8 cellular contexts compared by ENCODE assay signal in the genomic region with DNA sequence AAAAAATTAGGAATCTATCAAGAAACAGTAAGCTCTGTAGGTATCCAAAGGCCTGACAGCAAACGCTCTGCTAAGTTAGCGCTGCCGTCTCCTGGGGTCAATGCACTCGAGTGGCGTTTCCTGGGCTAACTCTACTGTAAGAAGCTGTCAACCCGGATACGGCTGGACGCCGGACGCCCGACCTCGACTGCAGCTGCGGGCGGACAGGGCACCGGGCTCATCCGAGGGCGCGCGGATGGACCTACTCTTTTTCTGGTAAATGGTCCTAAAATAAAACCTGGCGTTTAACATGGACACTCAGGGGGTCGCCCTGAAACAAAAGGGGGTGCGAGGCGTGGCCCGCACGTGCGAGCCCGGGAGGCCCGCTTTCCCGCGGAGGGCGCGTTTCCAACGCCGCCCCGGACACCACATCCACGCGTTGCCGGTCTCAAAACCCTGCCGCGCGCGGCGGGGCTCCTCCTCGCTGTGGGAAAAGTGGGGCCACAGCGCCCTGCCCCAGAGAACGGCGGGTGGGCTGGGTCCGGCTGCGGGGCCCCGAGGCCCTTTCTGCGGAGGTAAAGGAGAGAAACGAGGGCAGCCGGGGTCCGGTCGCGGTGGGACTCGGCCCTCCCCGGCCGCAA. TPM values are rescaled to one million over a fixed set of nuclear protein-coding genes. Genes with fewer than 3 reads are reported as not detected.
DNase-seq lines count a peak whose midpoint lies in the region; ATAC-seq and TF ChIP-seq lines count a peak whose summit lies in the region.

No MANE protein-coding gene starts in this region.

- peak overlapping the region; percentile 88 for H3K4me2 ChIP-seq in mesendoderm (ENCODE audit: low read length)

- H3K36me3 ChIP-seq in effector memory CD4-positive, alpha-beta T cell (ENCODE audit: control insufficient read depth, insufficient read depth, low read length) = peaks cover 36% of the 10 kb centered on the region
- H3K36me3 ChIP-seq in mesendoderm (ENCODE audit: control insufficient read depth, insufficient read depth, low read length) = peaks cover 5% of the 10 kb centered on the region

- H3K9ac ChIP-seq in mesendoderm (ENCODE audit: low read length) = peak overlapping the region; percentile 88

- peak overlapping the region; percentile 69 for H3K18ac ChIP-seq in mesendoderm (ENCODE audit: low read length)

- POLR2A ChIA-PET in WTC11 (lab: Charles Lee) = interaction anchor here (0.5 to 3.5 kb wide), 9 partner anchors 9 to 166 kb away, joined by 3 to 32 read pairs (median 4); a partner anchor contains a TSS

- H3K27me3 Mint-ChIP-seq in WTC11 (ENCODE audit: low read depth) = no peaks in the 10 kb centered on the region
- no peaks in the 10 kb centered on the region for H3K27me3 Mint-ChIP-seq in stimulated activated naive CD8-positive, alpha-beta T cell treated with anti-CD3 and anti-CD28 coated beads, Interleukin-15, Interleukin-2, amounts not matched to agents 100 ng/mL and 50 ng/mL, for 24 hours

- H3K4ac ChIP-seq in mesendoderm (ENCODE audit: low read depth, low read length) = peak overlapping the region; percentile 99

- peak overlapping the region; percentile 99 for H3K4me3 Mint-ChIP-seq in WTC11
- H3K4me3 Mint-ChIP-seq in stimulated activated naive CD8-positive, alpha-beta T cell treated with anti-CD3 and anti-CD28 coated beads, Interleukin-15, Interleukin-2, amounts not matched to agents 100 ng/mL and 50 ng/mL, for 24 hours = peak overlapping the region; percentile 96

- peaks cover 5% of the 10 kb centered on the region for H3K79me1 ChIP-seq in mesendoderm (ENCODE audit: low read length)

- peaks cover 58% of the 10 kb centered on the region for H3K79me2 ChIP-seq in mesendoderm (ENCODE audit: control insufficient read depth, insufficient read depth, low read length)

- DNase-seq in GM03348 (ENCODE audit: low spot score) = peak; percentile 55
- peak; percentile 32 for DNase-seq in WTC11 (ENCODE audit: low spot score)
- DNase-seq in effector memory CD4-positive, alpha-beta T cell = peak in 1 of 3 donors; percentile 28
- DNase-seq in mesendoderm = peak; percentile 50
- no peak for DNase-seq in MV-4-11 (lab: John Stamatoyannopoulos, UW)

- peaks cover 34% of the 10 kb centered on the region for H3K4me1 ChIP-seq in effector memory CD4-positive, alpha-beta T cell (ENCODE audit: control insufficient read depth, insufficient read depth, low read length, poor library complexity, severe bottlenecking)
- H3K4me1 ChIP-seq in mesendoderm (ENCODE audit: control insufficient read depth, low read depth, low read length) = no peaks in the 10 kb centered on the region

- no peak overlapping the region for H2BK5ac ChIP-seq in mesendoderm (ENCODE audit: low read length)

- no peaks in the 10 kb centered on the region for H3K9me3 Mint-ChIP-seq in WTC11
- no peaks in the 10 kb centered on the region for H3K9me3 Mint-ChIP-seq in stimulated activated naive CD8-positive, alpha-beta T cell treated with anti-CD3 and anti-CD28 coated beads, Interleukin-15, Interleukin-2, amounts not matched to agents 100 ng/mL and 50 ng/mL, for 24 hours

- H3K27ac ChIP-seq in effector memory CD4-positive, alpha-beta T cell (ENCODE audit: insufficient read depth, low read length, poor library complexity, severe bottlenecking) = peak overlapping the region; percentile 91
- peak overlapping the region; percentile 65 for H3K27ac ChIP-seq in mesendoderm (ENCODE audit: low read depth, low read length)

- H3K9me3 ChIP-seq in effector memory CD4-positive, alpha-beta T cell (ENCODE audit: control insufficient read depth, low read length) = no peaks in the 10 kb centered on the region

- TF ChIP-seq CTCF in WTC11 (IDR thresholded peaks at IDR 0.05) = no peak

- peak overlapping the region; percentile 90 for H3K23ac ChIP-seq in mesendoderm (ENCODE audit: low read length)

- peak overlapping the region; percentile 88 for H3K4me3 ChIP-seq in effector memory CD4-positive, alpha-beta T cell (ENCODE audit: insufficient read depth, low read depth, low read length, poor library complexity, severe bottlenecking)
- peak overlapping the region; percentile 88 for H3K4me3 ChIP-seq in mesendoderm (ENCODE audit: low read length)

- peak overlapping the region; percentile 92 for H3K27ac Mint-ChIP-seq in WTC11
- peak overlapping the region; percentile 91 for H3K27ac Mint-ChIP-seq in stimulated activated naive CD8-positive, alpha-beta T cell treated with anti-CD3 and anti-CD28 coated beads, Interleukin-15, Interleukin-2, amounts not matched to agents 100 ng/mL and 50 ng/mL, for 24 hours

- ATAC-seq in HG03354 (IDR thresholded peaks at IDR 0.05; ENCODE audit: poor library complexity, severe bottlenecking, unreplicated experiment) = peak; percentile 0
- ATAC-seq in WTC11 = no peak
- ATAC-seq in GM18511 (IDR thresholded peaks at IDR 0.05; ENCODE audit: unreplicated experiment) = no peak

- H2BK15ac ChIP-seq in mesendoderm (replicated peaks; ENCODE audit: low read depth) = no peak overlapping the region

- H3K56ac ChIP-seq in mesendoderm (ENCODE audit: low read length) = peak overlapping the region; percentile 98

- H2BK120ac ChIP-seq in mesendoderm (ENCODE audit: low read depth, low read length) = peak overlapping the region; percentile 55

- peak overlapping the region; percentile 30 for H4K8ac ChIP-seq in mesendoderm (ENCODE audit: low read depth, low read length)

- CTCF ChIA-PET in WTC11 (lab: Charles Lee) = interaction anchor here (1.0 to 2.6 kb wide), 5 partner anchors 54 to 97 kb away, joined by 3 to 18 read pairs (median 8); a partner anchor contains a TSS

- peaks cover 36% of the 10 kb centered on the region for H3K4me1 Mint-ChIP-seq in WTC11
- H3K4me1 Mint-ChIP-seq in stimulated activated naive CD8-positive, alpha-beta T cell treated with anti-CD3 and anti-CD28 coated beads, Interleukin-15, Interleukin-2, amounts not matched to agents 100 ng/mL and 50 ng/mL, for 24 hours (ENCODE audit: low read depth) = peaks cover 74% of the 10 kb centered on the region

- H3K27me3 ChIP-seq in effector memory CD4-positive, alpha-beta T cell (replicated peaks; ENCODE audit: control insufficient read depth, insufficient read depth, low read length, poor library complexity, severe bottlenecking) = no peaks in the 10 kb centered on the region
- H3K27me3 ChIP-seq in mesendoderm (ENCODE audit: insufficient read depth, low read length, poor library complexity) = no peaks in the 10 kb centered on the region

- H4K5ac ChIP-seq in mesendoderm (ENCODE audit: low read length) = no peak overlapping the region

- H3K36me3 Mint-ChIP-seq in WTC11 = peaks cover 71% of the 10 kb centered on the region
- peaks cover 77% of the 10 kb centered on the region for H3K36me3 Mint-ChIP-seq in stimulated activated naive CD8-positive, alpha-beta T cell treated with anti-CD3 and anti-CD28 coated beads, Interleukin-15, Interleukin-2, amounts not matched to agents 100 ng/mL and 50 ng/mL, for 24 hours (ENCODE audit: low read depth)

- no peak overlapping the region for H2AK5ac ChIP-seq in mesendoderm (ENCODE audit: low read length)

- WGBS in mesendoderm (ENCODE audit: extremely low coverage, insufficient coverage, low lambda C conversion rate) = no CpG with 5 or more reads among the region's 59 CpGs

TF ChIP-seq in WTC11, 78 proteins besides CTCF, POLR2A, EP300 and RAD21 (continues in another document):
- TF ChIP-seq NFE2L1 (CRISPR knock-in tag; IDR thresholded peaks at IDR 0.05) (no peak), RELA (CRISPR knock-in tag; IDR thresholded peaks at IDR 0.05; ENCODE audit: borderline replicate concordance) (0 out of 2 replicates have a peak, but pooled peaks have one; percentile 27), MYBL2 (CRISPR knock-in tag; IDR thresholded peaks at IDR 0.05) (0 out of 2 replicates have a peak, but pooled peaks have one; percentile 17), FOXK1 (CRISPR knock-in tag; IDR thresholded peaks at IDR 0.05) (no peak), MXD4 (CRISPR knock-in tag; IDR thresholded peaks at IDR 0.05; ENCODE audit: borderline replicate concordance) (no peak)
- TF ChIP-seq, protein P1, sequence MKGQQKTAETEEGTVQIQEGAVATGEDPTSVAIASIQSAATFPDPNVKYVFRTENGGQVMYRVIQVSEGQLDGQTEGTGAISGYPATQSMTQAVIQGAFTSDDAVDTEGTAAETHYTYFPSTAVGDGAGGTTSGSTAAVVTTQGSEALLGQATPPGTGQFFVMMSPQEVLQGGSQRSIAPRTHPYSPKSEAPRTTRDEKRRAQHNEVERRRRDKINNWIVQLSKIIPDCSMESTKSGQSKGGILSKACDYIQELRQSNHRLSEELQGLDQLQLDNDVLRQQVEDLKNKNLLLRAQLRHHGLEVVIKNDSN (CRISPR knock-in tag; IDR thresholded peaks at IDR 0.05) = no peak
- TF ChIP-seq, protein P2, sequence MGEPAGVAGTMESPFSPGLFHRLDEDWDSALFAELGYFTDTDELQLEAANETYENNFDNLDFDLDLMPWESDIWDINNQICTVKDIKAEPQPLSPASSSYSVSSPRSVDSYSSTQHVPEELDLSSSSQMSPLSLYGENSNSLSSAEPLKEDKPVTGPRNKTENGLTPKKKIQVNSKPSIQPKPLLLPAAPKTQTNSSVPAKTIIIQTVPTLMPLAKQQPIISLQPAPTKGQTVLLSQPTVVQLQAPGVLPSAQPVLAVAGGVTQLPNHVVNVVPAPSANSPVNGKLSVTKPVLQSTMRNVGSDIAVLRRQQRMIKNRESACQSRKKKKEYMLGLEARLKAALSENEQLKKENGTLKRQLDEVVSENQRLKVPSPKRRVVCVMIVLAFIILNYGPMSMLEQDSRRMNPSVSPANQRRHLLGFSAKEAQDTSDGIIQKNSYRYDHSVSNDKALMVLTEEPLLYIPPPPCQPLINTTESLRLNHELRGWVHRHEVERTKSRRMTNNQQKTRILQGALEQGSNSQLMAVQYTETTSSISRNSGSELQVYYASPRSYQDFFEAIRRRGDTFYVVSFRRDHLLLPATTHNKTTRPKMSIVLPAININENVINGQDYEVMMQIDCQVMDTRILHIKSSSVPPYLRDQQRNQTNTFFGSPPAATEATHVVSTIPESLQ (CRISPR knock-in tag; IDR thresholded peaks at IDR 0.05) = no peak

RNA-seq across cellular contexts. Expression of a gene that starts 0.5 kb away (rescaled TPM):
- total RNA-seq in WTC11 (2021) = 293 to 388 TPM (median 301 TPM) in 3 replicates
- 221 TPM for polyA plus RNA-seq in mesendoderm (2013, experiment 1 of 2)
- 220 TPM for polyA plus RNA-seq in mesendoderm (2013, experiment 2 of 2)

RNA-seq across cellular contexts. Expression of a gene that starts 1.4 kb away (rescaled TPM):
- total RNA-seq in WTC11 (2021) = 81.8 to 95.2 TPM (median 83.0 TPM) in 3 replicates
- 95.2 TPM for polyA plus RNA-seq in mesendoderm (2013, experiment 1 of 2)
- polyA plus RNA-seq in mesendoderm (2013, experiment 2 of 2) = 95.5 TPM

RNA-seq across cellular contexts. Expression of a gene that starts 11.2 kb away (rescaled TPM):
- total RNA-seq in WTC11 (2021) = 0.16 to 0.39 TPM (median 0.34 TPM) in 3 replicates
- polyA plus RNA-seq in mesendoderm (2013, experiment 1 of 2) = 0.14 TPM
- polyA plus RNA-seq in mesendoderm (2013, experiment 2 of 2) = 0.06 TPM

RNA-seq across cellular contexts. Expression of a gene that starts 27.0 kb away (rescaled TPM):
- 96.1 to 138 TPM (median 98.7 TPM) in 3 replicates for total RNA-seq in WTC11 (2021)
- polyA plus RNA-seq in mesendoderm (2013, experiment 1 of 2) = 155 TPM
- 160 TPM for polyA plus RNA-seq in mesendoderm (2013, experiment 2 of 2)
